In genomic region chr3:28982906-28983305, GRCh38 we compare ENCODE assay signal across 16 cellular contexts.
DNase-seq lines count a peak whose midpoint lies in the region; ATAC-seq and TF ChIP-seq lines count a peak whose summit lies in the region.
"Had no signal": no experiment of that assay in that cellular context is flagged by ENCODE, and none has a peak within 500 bp of the region (broad histone marks: within the 10 kb centered on the region; RNA-seq: fewer than 3 reads in every experiment).

No MANE protein-coding gene starts in this region.

- intact Hi-C loops in activated T-helper 2 cell treated with anti-CD3 and anti-CD28 coated beads, Interferon-gamma antibody, Interleukin-2, Interleukin-4, amounts not matched to agents 10 μg/mL and 5 μg/mL and 100 μg/mL, durations not matched to agents 14 hours and 24 hours and 36 hours (cut with micrococcal nuclease): no loop called here
- intact Hi-C loops in left colon (cut with DNase I, micrococcal nuclease): no loop called here

- no peak overlapping the region for H3K4me3 Mint-ChIP-seq in activated T-helper 2 cell treated with anti-CD3 and anti-CD28 coated beads, Interferon-gamma antibody, Interleukin-2, Interleukin-4, amounts not matched to agents 10 μg/mL and 5 μg/mL and 100 μg/mL, durations not matched to agents 14 hours and 24 hours and 36 hours (ENCODE audit: low read depth)
- H3K4me3 Mint-ChIP-seq: T-helper 2 cell treated with Interferon-gamma antibody and Interleukin-4, amounts not matched to agents 5 μg/mL and 100 μg/mL, for 36 hours had no signal

- H3K27me3 Mint-ChIP-seq in activated T-helper 2 cell treated with anti-CD3 and anti-CD28 coated beads, Interferon-gamma antibody, Interleukin-2, Interleukin-4, amounts not matched to agents 10 μg/mL and 5 μg/mL and 100 μg/mL, durations not matched to agents 14 hours and 24 hours and 36 hours (ENCODE audit: low read depth): no peaks in the 10 kb centered on the region

- no peak for TF ChIP-seq CTCF in GM06990 (IDR thresholded peaks at IDR 0.05; ENCODE audit: insufficient read depth, low read length, poor library complexity, severe bottlenecking)

- H3K4me1 Mint-ChIP-seq in activated T-helper 2 cell treated with anti-CD3 and anti-CD28 coated beads, Interferon-gamma antibody, Interleukin-2, Interleukin-4, amounts not matched to agents 10 μg/mL and 5 μg/mL and 100 μg/mL, durations not matched to agents 14 hours and 24 hours and 36 hours (ENCODE audit: low read depth): no peaks in the 10 kb centered on the region

- no peak overlapping the region for H3K4me3 ChIP-seq in GM06990 (replicated peaks; ENCODE audit: low read depth, low read length)
- H3K4me3 ChIP-seq: uterus had no signal

- H3K36me3 ChIP-seq in GM06990 (ENCODE audit: control insufficient read depth, insufficient read depth, low read length): no peaks in the 10 kb centered on the region
- H3K36me3 ChIP-seq: brain microvascular endothelial cell, uterus had no signal

- no peaks in the 10 kb centered on the region for H3K36me3 Mint-ChIP-seq in activated T-helper 2 cell treated with anti-CD3 and anti-CD28 coated beads, Interferon-gamma antibody, Interleukin-2, Interleukin-4, amounts not matched to agents 10 μg/mL and 5 μg/mL and 100 μg/mL, durations not matched to agents 14 hours and 24 hours and 36 hours (ENCODE audit: low read depth)

- peak; percentile 42 for DNase-seq in GM06990 (ENCODE audit: extremely low read depth, insufficient read length)
- DNase-seq in kidney glomerular epithelial cell (lab: John Stamatoyannopoulos, UW): no peak
- no peak for DNase-seq in activated T-helper 2 cell treated with anti-CD3 and anti-CD28 coated beads, Interferon-gamma antibody, Interleukin-2, Interleukin-4, amounts not matched to agents 10 μg/mL and 5 μg/mL and 100 μg/mL, durations not matched to agents 14 hours and 24 hours and 36 hours (ENCODE audit: low spot score)
- DNase-seq in left colon: no peak
- no peak for DNase-seq in COLO668 (lab: John Stamatoyannopoulos, UW; ENCODE audit: unreplicated experiment)
- DNase-seq: activated CD4-positive, alpha-beta T cell treated with anti-CD3 and anti-CD28 coated beads, Interleukin-2, amount 50 U/mL, for 4 hours; activated effector memory CD4-positive, alpha-beta T cell treated with anti-CD3 and anti-CD28 coated beads, Interleukin-2, amount 50 U/mL, for 16 hours; brain microvascular endothelial cell; NCI-H524; stimulated activated CD4-positive, alpha-beta T cell treated with anti-CD3 and anti-CD28 coated beads, Interleukin-1b, Interleukin-23, amount 100 ng/mL, for 48 hours; uterus had no signal

- H3K9me3 Mint-ChIP-seq in activated T-helper 2 cell treated with anti-CD3 and anti-CD28 coated beads, Interferon-gamma antibody, Interleukin-2, Interleukin-4, amounts not matched to agents 10 μg/mL and 5 μg/mL and 100 μg/mL, durations not matched to agents 14 hours and 24 hours and 36 hours: no peaks in the 10 kb centered on the region
- H3K9me3 Mint-ChIP-seq: T-helper 2 cell treated with Interferon-gamma antibody and Interleukin-4, amounts not matched to agents 5 μg/mL and 100 μg/mL, for 36 hours had no signal

- ATAC-seq in GM19328 (IDR thresholded peaks at IDR 0.05; ENCODE audit: unreplicated experiment) (peak; percentile 60), HG02678 (IDR thresholded peaks at IDR 0.05; ENCODE audit: unreplicated experiment) (peak; percentile 66), HG03378 (IDR thresholded peaks at IDR 0.05; ENCODE audit: unreplicated experiment) (peak; percentile 95), left colon (no peak)
- ATAC-seq: HCT116 had no signal

- H3K27me3 ChIP-seq in GM06990 (replicated peaks; ENCODE audit: control insufficient read depth, insufficient read depth, low read length): no peaks in the 10 kb centered on the region
- H3K27me3 ChIP-seq: brain microvascular endothelial cell, uterus had no signal

- no peak overlapping the region for H3K27ac Mint-ChIP-seq in activated T-helper 2 cell treated with anti-CD3 and anti-CD28 coated beads, Interferon-gamma antibody, Interleukin-2, Interleukin-4, amounts not matched to agents 10 μg/mL and 5 μg/mL and 100 μg/mL, durations not matched to agents 14 hours and 24 hours and 36 hours
- H3K27ac Mint-ChIP-seq: T-helper 2 cell treated with Interferon-gamma antibody and Interleukin-4, amounts not matched to agents 5 μg/mL and 100 μg/mL, for 36 hours had no signal
